Comparison of ENCODE assay signal across 20 cellular contexts in the genomic region with DNA sequence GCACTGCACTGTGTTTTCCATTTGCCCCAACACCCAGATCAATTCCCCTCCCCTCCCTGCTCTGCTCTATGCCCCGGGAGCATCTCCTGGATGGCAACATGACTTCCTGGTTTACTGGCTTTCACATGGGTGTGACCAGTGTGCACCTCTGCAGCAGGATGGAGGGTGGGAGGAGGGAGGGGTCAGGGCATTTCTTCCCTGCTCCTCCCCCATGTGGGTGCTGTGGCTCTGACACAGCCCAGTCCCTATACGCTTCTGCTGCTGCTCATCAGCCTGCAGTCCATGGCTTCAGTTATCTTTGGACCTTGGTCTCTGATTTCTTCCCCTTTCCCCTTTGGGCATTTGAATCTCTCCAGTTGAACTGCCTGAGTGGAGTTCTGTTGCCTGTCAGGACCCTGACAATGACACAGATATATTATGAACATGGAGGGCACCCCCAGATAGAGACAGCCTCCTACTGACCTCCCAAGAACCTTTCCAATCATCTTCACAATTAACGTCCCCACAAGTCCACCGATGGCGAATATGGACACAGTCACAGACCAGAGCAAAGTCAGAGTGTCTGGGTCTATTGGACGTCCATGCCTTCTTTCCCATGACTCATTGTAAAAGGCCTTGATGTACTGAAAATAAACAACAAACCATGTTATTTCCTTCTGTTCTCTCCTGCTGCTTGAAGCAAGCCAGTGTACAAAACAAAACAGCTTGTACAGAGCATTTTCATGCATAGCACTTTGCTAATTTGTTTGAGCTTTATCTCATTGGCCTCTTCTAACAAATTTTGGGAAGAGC. TPM values are rescaled to one million over a fixed set of nuclear protein-coding genes. Genes with fewer than 3 reads are reported as not detected.
DNase-seq lines count a peak whose midpoint lies in the region; ATAC-seq and TF ChIP-seq lines count a peak whose summit lies in the region.
"Had no signal": no experiment of that assay in that cellular context is flagged by ENCODE, and none has a peak within 500 bp of the region (broad histone marks: within the 10 kb centered on the region; RNA-seq: fewer than 3 reads in every experiment).

No MANE protein-coding gene starts in this region.

- H3K36me3 Mint-ChIP-seq in activated T-helper 1 cell treated with anti-CD3 and anti-CD28 coated beads, Interleukin-12 subunit alpha, Interleukin-12 subunit beta, Interleukin-2, Interleukin-4 antibody, amounts not matched to agents 30 ng/mL and 10 ng/mL and 1 ng/mL, durations not matched to agents 14 hours and 24 hours and 36 hours (ENCODE audit: low read depth): peaks cover 5% of the 10 kb centered on the region
- peaks cover 1% of the 10 kb centered on the region for H3K36me3 Mint-ChIP-seq in chondrocyte (ENCODE audit: low read depth)

- peak; percentile 27 for DNase-seq in NCI-H146 (lab: John Stamatoyannopoulos, UW)
- no peak for DNase-seq in NCI-H146 treated with DMSO at 0.1 percent for 48 hours (lab: John Stamatoyannopoulos, UW; ENCODE audit: unreplicated experiment)
- DNase-seq in activated T-helper 1 cell treated with anti-CD3 and anti-CD28 coated beads, Interleukin-12 subunit alpha, Interleukin-12 subunit beta, Interleukin-2, Interleukin-4 antibody, amounts not matched to agents 30 ng/mL and 10 ng/mL and 1 ng/mL, durations not matched to agents 14 hours and 24 hours and 36 hours (ENCODE audit: low spot score): no peak
- DNase-seq in islet precursor cell: peak; percentile 24
- peak; percentile 22 for DNase-seq in stomach
- no peak for DNase-seq in NCI-H226
- no peak for DNase-seq in chondrocyte (ENCODE audit: low spot score)
- DNase-seq: activated CD4-positive, alpha-beta T cell treated with anti-CD3 and anti-CD28 coated beads, Interleukin-2, amount 10 ng/mL, durations not matched to agents 7 days and 5 days; anterior cingulate cortex; CD4-positive, alpha-beta memory T cell; esophagus squamous epithelium; HCEC 1CT; naive thymus-derived CD8-positive, alpha-beta T cell; NCI-H187; NCI-H510A; psoas muscle had no signal

- intact Hi-C loops in activated T-helper 1 cell treated with anti-CD3 and anti-CD28 coated beads, Interleukin-12 subunit alpha, Interleukin-12 subunit beta, Interleukin-2, Interleukin-4 antibody, amounts not matched to agents 30 ng/mL and 10 ng/mL and 1 ng/mL, durations not matched to agents 14 hours and 24 hours and 36 hours (cut with micrococcal nuclease): no loop called here
- intact Hi-C loops in stomach (cut with DNase I; ENCODE audit: low total_unique reads): no loop called here

- peaks cover 0 to 6% (median 0%) of the 10 kb centered on the region in 4 donors for H3K4me1 ChIP-seq in stomach
- H3K4me1 ChIP-seq: esophagus squamous epithelium, psoas muscle had no signal

- H3K4me3 ChIP-seq in stomach: no peak overlapping the region
- H3K4me3 ChIP-seq: esophagus squamous epithelium, psoas muscle, SK-N-MC had no signal

- ATAC-seq in GM19463 (IDR thresholded peaks at IDR 0.05; ENCODE audit: unreplicated experiment): no peak
- ATAC-seq: naive thymus-derived CD8-positive, alpha-beta T cell; psoas muscle had no signal

- no peaks in the 10 kb centered on the region for H3K27me3 ChIP-seq in stomach
- H3K27me3 ChIP-seq: esophagus squamous epithelium had no signal

- TF ChIP-seq CTCF in stomach (IDR thresholded peaks at IDR 0.05): no peak
- no peak for TF ChIP-seq CTCF in chondrocyte (IDR thresholded peaks at IDR 0.05)

- H3K27ac Mint-ChIP-seq in activated T-helper 1 cell treated with anti-CD3 and anti-CD28 coated beads, Interleukin-12 subunit alpha, Interleukin-12 subunit beta, Interleukin-2, Interleukin-4 antibody, amounts not matched to agents 30 ng/mL and 10 ng/mL and 1 ng/mL, durations not matched to agents 14 hours and 24 hours and 36 hours: peak overlapping the region; percentile 14
- H3K27ac Mint-ChIP-seq in chondrocyte (ENCODE audit: unreplicated experiment): no peak overlapping the region
- H3K27ac Mint-ChIP-seq: activated CD4-positive, alpha-beta T cell treated with anti-CD3 and anti-CD28 coated beads, Interleukin-2, amount 10 ng/mL, durations not matched to agents 7 days and 5 days had no signal

- no peaks in the 10 kb centered on the region for H3K9me3 ChIP-seq in stomach
- H3K9me3 ChIP-seq: esophagus squamous epithelium, psoas muscle had no signal

- peaks cover 0 to 7% (median 0%) of the 10 kb centered on the region in 4 donors for H3K36me3 ChIP-seq in stomach

- peaks cover 48% of the 10 kb centered on the region for H3K4me1 Mint-ChIP-seq in activated T-helper 1 cell treated with anti-CD3 and anti-CD28 coated beads, Interleukin-12 subunit alpha, Interleukin-12 subunit beta, Interleukin-2, Interleukin-4 antibody, amounts not matched to agents 30 ng/mL and 10 ng/mL and 1 ng/mL, durations not matched to agents 14 hours and 24 hours and 36 hours (ENCODE audit: low read depth)
- no peaks in the 10 kb centered on the region for H3K4me1 Mint-ChIP-seq in chondrocyte (ENCODE audit: low read depth)

- no peak overlapping the region for H3K27ac ChIP-seq in stomach
- H3K27ac ChIP-seq: esophagus squamous epithelium, psoas muscle, SK-N-MC had no signal

- no peak for TF ChIP-seq EP300 in stomach (IDR thresholded peaks at IDR 0.05)

- H3K27me3 Mint-ChIP-seq in activated T-helper 1 cell treated with anti-CD3 and anti-CD28 coated beads, Interleukin-12 subunit alpha, Interleukin-12 subunit beta, Interleukin-2, Interleukin-4 antibody, amounts not matched to agents 30 ng/mL and 10 ng/mL and 1 ng/mL, durations not matched to agents 14 hours and 24 hours and 36 hours (ENCODE audit: insufficient read depth): no peaks in the 10 kb centered on the region
- H3K27me3 Mint-ChIP-seq in chondrocyte (ENCODE audit: low read depth): peaks cover 3% of the 10 kb centered on the region
- H3K27me3 Mint-ChIP-seq: activated CD4-positive, alpha-beta T cell treated with anti-CD3 and anti-CD28 coated beads, Interleukin-2, amount 10 ng/mL, durations not matched to agents 7 days and 5 days; CD4-positive, alpha-beta memory T cell had no signal

- 57 to 76% (median 66%) methylated on average over 6 of the region's 6 CpGs for WGBS in stomach, 5 donors

- H3K9me3 Mint-ChIP-seq in activated T-helper 1 cell treated with anti-CD3 and anti-CD28 coated beads, Interleukin-12 subunit alpha, Interleukin-12 subunit beta, Interleukin-2, Interleukin-4 antibody, amounts not matched to agents 30 ng/mL and 10 ng/mL and 1 ng/mL, durations not matched to agents 14 hours and 24 hours and 36 hours: no peaks in the 10 kb centered on the region
- no peaks in the 10 kb centered on the region for H3K9me3 Mint-ChIP-seq in chondrocyte (ENCODE audit: low read depth)
- H3K9me3 Mint-ChIP-seq: CD4-positive, alpha-beta memory T cell had no signal

- H3K4me3 Mint-ChIP-seq in activated T-helper 1 cell treated with anti-CD3 and anti-CD28 coated beads, Interleukin-12 subunit alpha, Interleukin-12 subunit beta, Interleukin-2, Interleukin-4 antibody, amounts not matched to agents 30 ng/mL and 10 ng/mL and 1 ng/mL, durations not matched to agents 14 hours and 24 hours and 36 hours: no peak overlapping the region
- no peak overlapping the region for H3K4me3 Mint-ChIP-seq in chondrocyte (ENCODE audit: unreplicated experiment)
- H3K4me3 Mint-ChIP-seq: activated CD4-positive, alpha-beta T cell treated with anti-CD3 and anti-CD28 coated beads, Interleukin-2, amount 10 ng/mL, durations not matched to agents 7 days and 5 days; CD4-positive, alpha-beta memory T cell; naive thymus-derived CD8-positive, alpha-beta T cell had no signal

- no peak for TF ChIP-seq POLR2A in stomach (IDR thresholded peaks at IDR 0.05)

RNA-seq across cellular contexts. Expression of gene SLC2A9, which starts 24.8 kb away (rescaled TPM):
- 3.4 and 4.5 TPM in 2 replicates for total RNA-seq in activated T-helper 1 cell treated with anti-CD3 and anti-CD28 coated beads, Interleukin-12 subunit alpha, Interleukin-12 subunit beta, Interleukin-2, Interleukin-4 antibody, amounts not matched to agents 30 ng/mL and 10 ng/mL and 1 ng/mL, durations not matched to agents 14 hours and 24 hours and 36 hours
- total RNA-seq in stomach: 10 to 100 TPM in 1 of 5 donors, 1 to 10 TPM in 4; 2.2 to 35.3 (median 4.5) TPM
- 1 to 10 TPM in 2 of 3 donors, under 1 TPM in 1; 0.61 to 3.0 (median 1.6) TPM for polyA plus RNA-seq in stomach
- 0.72 to 0.95 TPM in 2 of 3 replicates, not detected in the other for total RNA-seq in chondrocyte
- total RNA-seq: A172, G401 had no signal

Comparison
In these comparisons a context has a peak if more than half of its experiments do, and no peak if none do; other contexts are left out.
1. DNase-seq: peak in NCI-H146 (single experiment), islet precursor cell (single experiment) and stomach (single experiment); none in NCI-H146 treated with DMSO at 0.1 percent for 48 hours (single experiment), activated T-helper 1 cell treated with anti-CD3 and anti-CD28 coated beads, Interleukin-12 subunit alpha, Interleukin-12 subunit beta, Interleukin-2, Interleukin-4 antibody, amounts not matched to agents 30 ng/mL and 10 ng/mL and 1 ng/mL, durations not matched to agents 14 hours and 24 hours and 36 hours (single experiment), NCI-H226 (single experiment) and chondrocyte (single experiment).